In the genomic region with DNA sequence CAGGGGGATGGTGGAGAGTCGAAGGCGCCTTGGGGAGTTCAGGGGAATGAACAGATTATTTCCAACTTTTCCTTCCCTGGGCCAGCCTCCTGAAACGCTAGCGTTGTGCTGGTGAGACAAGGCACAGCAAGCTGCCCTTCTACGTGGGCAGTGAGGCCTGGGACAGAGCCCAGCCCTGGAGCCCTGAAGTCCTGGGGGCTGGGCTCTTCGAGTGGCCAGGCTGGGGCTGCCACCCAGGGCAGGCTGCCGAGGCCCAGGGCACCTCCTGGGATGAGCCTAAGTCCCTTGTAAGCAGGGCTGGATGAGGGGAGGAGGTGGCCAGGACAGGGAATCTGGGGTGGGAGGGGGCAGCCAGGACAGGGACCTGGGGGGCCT, we compare ENCODE assay signal across 10 cellular contexts. TPM values are rescaled to one million over a fixed set of nuclear protein-coding genes. Genes with fewer than 3 reads are reported as not detected.
DNase-seq lines count a peak whose midpoint lies in the region; ATAC-seq and TF ChIP-seq lines count a peak whose summit lies in the region.
"Had no signal": no experiment of that assay in that cellular context is flagged by ENCODE, and none has a peak within 500 bp of the region (broad histone marks: within the 10 kb centered on the region; RNA-seq: fewer than 3 reads in every experiment).

No MANE protein-coding gene starts in this region.

- no peak for DNase-seq in activated T-cell treated with anti-CD3 and anti-CD28 coated beads, Interleukin-2, amount 50 U/mL, for 72 hours
- DNase-seq in activated T-cell treated with anti-CD3 and anti-CD28 coated beads, Interleukin-2, amount 50 U/mL, for 48 hours, result no peak
- DNase-seq in MCF 10A (ENCODE audit: unreplicated experiment) (no peak), memory B cell (ENCODE audit: low spot score in 2 of 2) (no peak), upper lobe of left lung (peak in 1 of 2 donors; percentile 75), DMS79 (lab: John Stamatoyannopoulos, UW) (no peak), HPDE6-E6E7 (ENCODE audit: extremely low spot score) (no peak)

- no peaks in the 10 kb centered on the region for H3K36me3 Mint-ChIP-seq in activated T-cell treated with anti-CD3 and anti-CD28 coated beads, Interleukin-2, amount 50 U/mL, for 72 hours (ENCODE audit: insufficient read depth in 2 of 2)
- H3K36me3 Mint-ChIP-seq in MCF 10A (ENCODE audit: insufficient read depth, unreplicated experiment), result no peaks in the 10 kb centered on the region
- H3K36me3 Mint-ChIP-seq in memory B cell, result no peaks in the 10 kb centered on the region

- no peak for TF ChIP-seq EP300 in upper lobe of left lung (IDR thresholded peaks at IDR 0.05)

- 30% methylated on average over 5 of the region's 7 CpGs; no CpG with 5 or more reads in 1 of the 2 donors for WGBS in upper lobe of left lung, 2 donors

- POLR2A ChIA-PET in MCF 10A (lab: Yijun Ruan, JAX), result interaction anchor here (1.4 kb wide), 1 partner anchor 14 kb away, joined by 4 read pairs; no protein-coding TSS in a partner anchor

- H3K4me3 ChIP-seq in upper lobe of left lung, result peak overlapping the region in 3 of 4 donors; percentile 61 to 85 (median 64)

- H3K27ac Mint-ChIP-seq in activated T-cell treated with anti-CD3 and anti-CD28 coated beads, Interleukin-2, amount 50 U/mL, for 72 hours, result no peak overlapping the region
- H3K27ac Mint-ChIP-seq in MCF 10A (ENCODE audit: low read depth, unreplicated experiment) (no peak overlapping the region), memory B cell (no peak overlapping the region)

- CTCF ChIA-PET in MCF 10A (lab: Yijun Ruan, JAX), result interaction anchor here (1.3 kb wide), 1 partner anchor 78 kb away, joined by 3 read pairs; no protein-coding TSS in a partner anchor

- no peaks in the 10 kb centered on the region for H3K9me3 ChIP-seq in upper lobe of left lung

- peak overlapping the region; percentile 79 to 93 (median 84) for H3K27ac ChIP-seq in upper lobe of left lung

- no TSS peak for BruUV-seq in MCF 10A (replicated peaks; lab: Mats Ljungman, UMichigan)

- ATAC-seq in activated T-cell treated with anti-CD3 and anti-CD28 coated beads, Interleukin-2, amount 50 U/mL, for 72 hours (replicated peaks in 1 of 2), result no peak
- ATAC-seq in memory B cell (ENCODE audit: low read depth), result no peak
- no peak for ATAC-seq in upper lobe of left lung (ENCODE audit: low FRiP score in 2 of 2)
- ATAC-seq in HG02610 (IDR thresholded peaks at IDR 0.05; ENCODE audit: unreplicated experiment), result no peak

- intact Hi-C loops in MCF 10A (cut with micrococcal nuclease), result no loop called here

- H3K27me3 Mint-ChIP-seq in activated T-cell treated with anti-CD3 and anti-CD28 coated beads, Interleukin-2, amount 50 U/mL, for 72 hours (ENCODE audit: low read depth), result no peaks in the 10 kb centered on the region
- H3K27me3 Mint-ChIP-seq in MCF 10A (ENCODE audit: insufficient read depth, unreplicated experiment) (no peaks in the 10 kb centered on the region), memory B cell (peaks cover 7% of the 10 kb centered on the region)

- peak overlapping the region; percentile 87 to 94 for H3K4me3 Mint-ChIP-seq in activated T-cell treated with anti-CD3 and anti-CD28 coated beads, Interleukin-2, amount 50 U/mL, for 72 hours
- H3K4me3 Mint-ChIP-seq in MCF 10A (ENCODE audit: unreplicated experiment), result peak overlapping the region; percentile 84
- peak overlapping the region; percentile 83 for H3K4me3 Mint-ChIP-seq in memory B cell

- no peak for TF ChIP-seq CTCF in MCF 10A (IDR thresholded peaks at IDR 0.05; ENCODE audit: unreplicated experiment)
- TF ChIP-seq CTCF in upper lobe of left lung (IDR thresholded peaks at IDR 0.05), result no peak

- no peaks in the 10 kb centered on the region for H3K27me3 ChIP-seq in upper lobe of left lung

- TF ChIP-seq POLR2A in upper lobe of left lung (IDR thresholded peaks at IDR 0.05), result no peak

- H3K9me3 Mint-ChIP-seq in activated T-cell treated with anti-CD3 and anti-CD28 coated beads, Interleukin-2, amount 50 U/mL, for 72 hours, result no peaks in the 10 kb centered on the region
- no peaks in the 10 kb centered on the region for H3K9me3 Mint-ChIP-seq in MCF 10A (ENCODE audit: unreplicated experiment)
- no peaks in the 10 kb centered on the region for H3K9me3 Mint-ChIP-seq in memory B cell

- no peaks in the 10 kb centered on the region for H3K36me3 ChIP-seq in upper lobe of left lung

- H3K4me1 ChIP-seq in upper lobe of left lung, result peaks cover 23 to 41% (median 26%) of the 10 kb centered on the region in 4 donors

- H3K4me1 Mint-ChIP-seq in activated T-cell treated with anti-CD3 and anti-CD28 coated beads, Interleukin-2, amount 50 U/mL, for 72 hours (ENCODE audit: low read depth), result peaks cover 15% of the 10 kb centered on the region
- H3K4me1 Mint-ChIP-seq in MCF 10A (ENCODE audit: insufficient read depth, unreplicated experiment) (no peaks in the 10 kb centered on the region), memory B cell (peaks cover 3% of the 10 kb centered on the region)

RNA-seq across cellular contexts. Expression of gene LCN12, which starts 1.4 kb away (rescaled TPM):
- 1 to 10 TPM; 1.0 to 1.4 TPM for total RNA-seq in activated T-cell treated with anti-CD3 and anti-CD28 coated beads, Interleukin-2, amount 50 U/mL, for 72 hours
- total RNA-seq in MCF 10A (2022), result 0.86 and 1.2 TPM in 2 replicates
- 1 to 10 TPM in 4 of 6 donors, under 1 TPM in 1, not detected in 1; 0.89 to 5.2 (median 2.3) TPM for total RNA-seq in upper lobe of left lung
- total RNA-seq: G401, RPMI7951 had no signal

RNA-seq across cellular contexts. Expression of gene C8G, which starts 5.6 kb away (rescaled TPM):
- 1 to 10 TPM; 2.6 to 3.4 TPM for total RNA-seq in activated T-cell treated with anti-CD3 and anti-CD28 coated beads, Interleukin-2, amount 50 U/mL, for 72 hours
- total RNA-seq in MCF 10A (2022) (1.0 and 1.1 TPM in 2 replicates), upper lobe of left lung (1 to 10 TPM in 3 of 6 donors, not detected in 3; 1.8 to 4.4 (median 2.1) TPM)
- total RNA-seq: G401, RPMI7951 had no signal

RNA-seq across cellular contexts. Expression of gene FBXW5, which starts 6.1 kb away (rescaled TPM):
- total RNA-seq in activated T-cell treated with anti-CD3 and anti-CD28 coated beads, Interleukin-2, amount 50 U/mL, for 72 hours, result 10 to 100 TPM; 67.7 to 74.9 TPM
- total RNA-seq in MCF 10A (2022), result 88.8 and 100 TPM in 2 replicates
- 100 to 1,000 TPM in 5 of 6 donors, 10 to 100 TPM in 1; 93.3 to 191 (median 153) TPM for total RNA-seq in upper lobe of left lung

RNA-seq across cellular contexts. Expression of gene PTGDS, which starts 26.7 kb away (rescaled TPM):
- not detected for total RNA-seq in activated T-cell treated with anti-CD3 and anti-CD28 coated beads, Interleukin-2, amount 50 U/mL, for 72 hours
- 1.1 and 1.8 TPM in 2 replicates for total RNA-seq in MCF 10A (2022)
- total RNA-seq in upper lobe of left lung, result 100 to 1,000 TPM in 5 of 6 donors, 10 to 100 TPM in 1; 31.7 to 395 (median 246) TPM
- total RNA-seq: G401 had no signal

RNA-seq across cellular contexts. Expression of gene LCNL1, which starts 32.1 kb away (rescaled TPM):
- not detected for total RNA-seq in activated T-cell treated with anti-CD3 and anti-CD28 coated beads, Interleukin-2, amount 50 U/mL, for 72 hours
- not detected in 2 replicates for total RNA-seq in MCF 10A (2022)
- total RNA-seq in upper lobe of left lung, result 1 to 10 TPM in 4 of 6 donors, under 1 TPM in 1, not detected in 1; 0.61 to 6.3 (median 1.8) TPM
- total RNA-seq: G401, RPMI7951 had no signal
